8 cellular contexts compared by ENCODE assay signal in the genomic region with DNA sequence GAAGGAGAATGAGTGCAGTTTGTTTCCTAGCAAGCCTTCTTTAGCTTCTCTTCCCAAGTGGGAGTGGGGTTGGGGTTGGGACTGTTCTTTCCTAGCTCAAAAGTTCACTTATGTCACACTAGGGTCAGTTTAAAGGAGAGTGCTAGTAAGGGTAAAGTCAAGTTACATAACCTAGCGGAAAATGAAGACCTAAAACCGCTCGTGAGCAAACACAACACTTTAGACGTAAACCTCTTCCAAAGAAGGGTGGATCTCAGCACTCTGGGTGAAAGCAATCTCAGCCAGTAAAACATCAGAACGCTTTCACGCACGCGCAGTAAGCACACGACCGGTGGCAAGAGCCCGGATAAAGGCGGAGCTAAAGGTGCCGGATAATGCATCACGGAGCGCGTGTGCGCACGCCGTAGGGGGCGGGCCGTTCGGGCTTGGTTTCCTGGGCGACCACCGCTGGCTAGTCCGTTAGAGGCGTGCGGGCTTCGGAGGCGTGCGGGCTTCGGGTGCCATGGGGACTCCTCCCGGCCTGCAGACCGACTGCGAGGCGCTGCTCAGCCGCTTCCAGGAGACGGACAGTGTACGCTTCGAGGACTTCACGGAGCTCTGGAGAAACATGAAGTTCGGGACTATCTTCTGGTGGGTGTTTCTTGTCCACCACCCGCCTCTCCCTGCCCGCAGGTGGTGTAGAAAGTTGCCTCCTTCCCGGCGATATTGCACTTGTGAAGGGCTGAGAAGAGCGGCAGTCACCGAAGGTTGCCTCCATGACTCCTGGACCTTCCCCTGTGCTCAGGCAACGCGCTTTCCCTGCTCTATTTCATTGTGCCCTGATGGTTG. TPM values are rescaled to one million over a fixed set of nuclear protein-coding genes. Genes with fewer than 3 reads are reported as not detected.
DNase-seq lines count a peak whose midpoint lies in the region; ATAC-seq and TF ChIP-seq lines count a peak whose summit lies in the region.

A gene with protein sequence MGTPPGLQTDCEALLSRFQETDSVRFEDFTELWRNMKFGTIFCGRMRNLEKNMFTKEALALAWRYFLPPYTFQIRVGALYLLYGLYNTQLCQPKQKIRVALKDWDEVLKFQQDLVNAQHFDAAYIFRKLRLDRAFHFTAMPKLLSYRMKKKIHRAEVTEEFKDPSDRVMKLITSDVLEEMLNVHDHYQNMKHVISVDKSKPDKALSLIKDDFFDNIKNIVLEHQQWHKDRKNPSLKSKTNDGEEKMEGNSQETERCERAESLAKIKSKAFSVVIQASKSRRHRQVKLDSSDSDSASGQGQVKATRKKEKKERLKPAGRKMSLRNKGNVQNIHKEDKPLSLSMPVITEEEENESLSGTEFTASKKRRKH (plus strand): TSS at position 462 of the 828 bp plus-strand sequence. CDS start 41 bp downstream, at position 503.

- no peaks in the 10 kb centered on the region for H3K36me3 Mint-ChIP-seq in natural killer cell treated with Interleukin-12 subunit alpha and Interleukin-12 subunit beta and Interleukin-15 and Interleukin-18, amount 100 ng/mL, for 72 hours

- peaks cover 14% of the 10 kb centered on the region for H3K4me1 ChIP-seq in HAP-1

- H3K4me3 Mint-ChIP-seq in natural killer cell treated with Interleukin-12 subunit alpha and Interleukin-12 subunit beta and Interleukin-15 and Interleukin-18, amount 100 ng/mL, for 72 hours = peak within 1 kb of the TSS; percentile 99

- in situ Hi-C loops in G401 (cut with HindIII; ENCODE audit: low sequenced_read_pairs) (no loop called here), HAP-1 (cut with MboI; ENCODE audit: low sequenced_read_pairs) (no loop called here)

- ATAC-seq in natural killer cell treated with Interleukin-12 subunit alpha and Interleukin-12 subunit beta and Interleukin-15 and Interleukin-18, amount 100 ng/mL, for 72 hours = peak; percentile 98 to 100

- H3K36me3 ChIP-seq in HAP-1 (replicated peaks) (no peaks in the 10 kb centered on the region), MG63 (peaks cover 8% of the 10 kb centered on the region)

- H3K27me3 Mint-ChIP-seq in natural killer cell treated with Interleukin-12 subunit alpha and Interleukin-12 subunit beta and Interleukin-15 and Interleukin-18, amount 100 ng/mL, for 72 hours = no peaks in the 10 kb centered on the region

- no peaks in the 10 kb centered on the region for H3K27me3 ChIP-seq in HAP-1 (ENCODE audit: low read depth)
- no peaks in the 10 kb centered on the region for H3K27me3 ChIP-seq in MG63

- H3K4me1 Mint-ChIP-seq in natural killer cell treated with Interleukin-12 subunit alpha and Interleukin-12 subunit beta and Interleukin-15 and Interleukin-18, amount 100 ng/mL, for 72 hours (ENCODE audit: low read depth in 2 of 2) = peaks cover 31 to 45% of the 10 kb centered on the region in 2 donors

- no peaks in the 10 kb centered on the region for H3K9me3 Mint-ChIP-seq in natural killer cell treated with Interleukin-12 subunit alpha and Interleukin-12 subunit beta and Interleukin-15 and Interleukin-18, amount 100 ng/mL, for 72 hours

- peak within 1 kb of the TSS; percentile 81 to 97 for H3K27ac Mint-ChIP-seq in natural killer cell treated with Interleukin-12 subunit alpha and Interleukin-12 subunit beta and Interleukin-15 and Interleukin-18, amount 100 ng/mL, for 72 hours

- no peak for TF ChIP-seq CTCF in fibroblast of the aortic adventitia (IDR thresholded peaks at IDR 0.05; ENCODE audit: insufficient read depth, low read length)

- H3K9me3 ChIP-seq in HAP-1 = no peaks in the 10 kb centered on the region
- H3K9me3 ChIP-seq in MG63 = no peaks in the 10 kb centered on the region

- H3K4me3 ChIP-seq in HAP-1 = peak within 1 kb of the TSS; percentile 58
- H3K4me3 ChIP-seq in MG63 = peak within 1 kb of the TSS; percentile 79
- H3K4me3 ChIP-seq in fibroblast of the aortic adventitia (ENCODE audit: low read depth, low read length) = peak within 1 kb of the TSS; percentile 93

- DNase-seq in G401 (ENCODE audit: low spot score) (peak; percentile 97), HAP-1 (ENCODE audit: low spot score in 2 of 2) (peak; percentile 94 to 97), MG63 (peak; percentile 92), SHP77 (lab: John Stamatoyannopoulos, UW) (peak; percentile 95 to 98), activated gamma-delta T cell (lab: John Stamatoyannopoulos, UW) (peak; percentile 90), fibroblast of the aortic adventitia (ENCODE audit: low read depth) (peak; percentile 98)
- peak; percentile 97 for DNase-seq in natural killer cell treated with Interleukin-12 subunit alpha and Interleukin-12 subunit beta and Interleukin-15 and Interleukin-18, amount 100 ng/mL, for 72 hours (ENCODE audit: low spot score)
- peak; percentile 97 for DNase-seq in stimulated activated naive CD4-positive, alpha-beta T cell treated with Interleukin-2 at 50 U/mL for 16 hours (lab: John Stamatoyannopoulos, UW)

RNA-seq across cellular contexts. Expression of the gene that starts here (rescaled TPM):
- 11.8 and 13.1 TPM in 2 replicates for total RNA-seq in G401 (2014; rRNA removed; shearing (Covaris generic))
- total RNA-seq in MG63 (2014; rRNA removed; shearing (Covaris generic); ENCODE audit: low replicate concordance) = 10.8 and 11.0 TPM in 2 replicates
- 9.9 and 22.9 TPM in 2 replicates for total RNA-seq in fibroblast of the aortic adventitia (ENCODE audit: low replicate concordance)
- 1 to 10 TPM; 8.8 TPM for total RNA-seq in natural killer cell treated with Interleukin-12 subunit alpha and Interleukin-12 subunit beta and Interleukin-15 and Interleukin-18, amount 100 ng/mL, for 72 hours

Comparison
In these comparisons a context has a peak if more than half of its experiments do, and no peak if none do; other contexts are left out.
1. Peak in every context shown above with its lines: DNase-seq, ATAC-seq and H3K4me3 ChIP-seq.